ENCODE assay signal across 18 cellular contexts in genomic region chr1:147895123-147895522, GRCh38. TPM values are rescaled to one million over a fixed set of nuclear protein-coding genes. Genes with fewer than 3 reads are reported as not detected.
DNase-seq lines count a peak whose midpoint lies in the region; ATAC-seq and TF ChIP-seq lines count a peak whose summit lies in the region.
"Had no signal": no experiment of that assay in that cellular context is flagged by ENCODE, and none has a peak within 500 bp of the region (broad histone marks: within the 10 kb centered on the region; RNA-seq: fewer than 3 reads in every experiment).

No MANE protein-coding gene starts in this region.

- CTCF ChIA-PET in MCF 10A (lab: Yijun Ruan, JAX), result interaction anchor here (0.7 to 2.8 kb wide), 9 partner anchors 14 to 401 kb away, joined by 3 to 25 read pairs (median 4); no protein-coding TSS in a partner anchor
- CTCF ChIA-PET in mammary epithelial cell (lab: Charles Lee; ENCODE audit: low non-redundant PET), result no interaction called here
- CTCF ChIA-PET in PC-3 (lab: Charles Lee), result interaction anchor here (0.8 kb wide), 1 partner anchor 253 kb away, joined by 3 read pairs; no protein-coding TSS in a partner anchor

- intact Hi-C loops in MCF 10A (cut with micrococcal nuclease), result no loop called here
- intact Hi-C loops in mammary epithelial cell (cut with micrococcal nuclease), result no loop called here
- intact Hi-C loops in PC-3 (cut with micrococcal nuclease), result loop anchor here (10.0 kb wide), 1 partner anchor 620 kb away; no protein-coding TSS in a partner anchor

- H3K79me2 ChIP-seq in mammary epithelial cell (ENCODE audit: insufficient read depth, low read length), result no peaks in the 10 kb centered on the region
- H3K79me2 ChIP-seq in PC-3 (ENCODE audit: low read length), result no peaks in the 10 kb centered on the region

- H3K36me3 Mint-ChIP-seq in MCF 10A (ENCODE audit: insufficient read depth, unreplicated experiment) (no peaks in the 10 kb centered on the region), type B pancreatic cell (no peaks in the 10 kb centered on the region)
- H3K36me3 Mint-ChIP-seq: CD4-positive, CD25-positive, alpha-beta regulatory T cell had no signal

- H3K9me3 ChIP-seq in mammary epithelial cell (replicated peaks; ENCODE audit: insufficient read depth, low read length) (no peaks in the 10 kb centered on the region), PC-3 (ENCODE audit: low read length) (no peaks in the 10 kb centered on the region)
- H3K9me3 ChIP-seq in effector memory CD4-positive, alpha-beta T cell (ENCODE audit: control insufficient read depth, low read length), result no peaks in the 10 kb centered on the region
- H3K9me3 ChIP-seq: BLaER1 treated with 17β-estradiol and CSF1 and Interleukin-3, amounts not matched to agents 10 nM and 100 nM had no signal

- H3K4me3 Mint-ChIP-seq in MCF 10A (ENCODE audit: unreplicated experiment), result no peak overlapping the region
- H3K4me3 Mint-ChIP-seq in type B pancreatic cell, result no peak overlapping the region
- H3K4me3 Mint-ChIP-seq: CD4-positive, CD25-positive, alpha-beta regulatory T cell; H9 had no signal

- H4K20me1 ChIP-seq in mammary epithelial cell (ENCODE audit: insufficient read depth, low read length) (no peaks in the 10 kb centered on the region), PC-3 (ENCODE audit: low read length) (no peaks in the 10 kb centered on the region)
- H4K20me1 ChIP-seq: BLaER1 treated with 17β-estradiol and CSF1 and Interleukin-3, amounts not matched to agents 10 nM and 100 nM had no signal

- no peaks in the 10 kb centered on the region for H3F3A ChIP-seq in PC-3 (ENCODE audit: low read length, unreplicated experiment)

- H3K4me2 ChIP-seq in mammary epithelial cell (ENCODE audit: insufficient read depth, low read depth, low read length) (no peak overlapping the region), PC-3 (ENCODE audit: low read length) (peak overlapping the region; percentile 59)
- H3K4me2 ChIP-seq: BLaER1 treated with 17β-estradiol and CSF1 and Interleukin-3, amounts not matched to agents 10 nM and 100 nM had no signal

- 39% methylated on average over 4 of the region's 4 CpGs for WGBS in mammary epithelial cell (ENCODE audit: low coverage, missing lambda C conversion rate)

- TF ChIP-seq CTCF in MCF 10A (IDR thresholded peaks at IDR 0.05; ENCODE audit: unreplicated experiment), result no peak
- no peak for TF ChIP-seq CTCF in mammary epithelial cell (conservative IDR thresholded peaks at IDR 0.05 in 1 of 2, IDR thresholded peaks at IDR 0.05 in 1 of 2; ENCODE audit: extremely low read depth in 1 of 2, insufficient read depth in 1 of 2, low read depth in 1 of 2, low read length in 2 of 2)
- TF ChIP-seq CTCF in PC-3 (conservative IDR thresholded peaks at IDR 0.05; ENCODE audit: low read depth, low read length), result no peak
- no peak for TF ChIP-seq CTCF in fibroblast of pulmonary artery (IDR thresholded peaks at IDR 0.05; ENCODE audit: low read length, missing control alignments)
- no peak for TF ChIP-seq CTCF in type B pancreatic cell (conservative IDR thresholded peaks at IDR 0.05)

- H3K36me3 ChIP-seq in mammary epithelial cell (ENCODE audit: insufficient read depth, low read length), result no peaks in the 10 kb centered on the region
- no peaks in the 10 kb centered on the region for H3K36me3 ChIP-seq in PC-3 (ENCODE audit: low read depth, low read length)
- H3K36me3 ChIP-seq in effector memory CD4-positive, alpha-beta T cell (ENCODE audit: control insufficient read depth, insufficient read depth, low read length), result no peaks in the 10 kb centered on the region
- H3K36me3 ChIP-seq: BLaER1 treated with 17β-estradiol and CSF1 and Interleukin-3, amounts not matched to agents 10 nM and 100 nM had no signal

- H3K27me3 ChIP-seq in mammary epithelial cell (ENCODE audit: insufficient read depth, low read length), result no peaks in the 10 kb centered on the region
- no peaks in the 10 kb centered on the region for H3K27me3 ChIP-seq in PC-3 (ENCODE audit: low read length)
- no peaks in the 10 kb centered on the region for H3K27me3 ChIP-seq in effector memory CD4-positive, alpha-beta T cell (replicated peaks; ENCODE audit: control insufficient read depth, insufficient read depth, low read length, poor library complexity, severe bottlenecking)
- H3K27me3 ChIP-seq: BLaER1 treated with 17β-estradiol and CSF1 and Interleukin-3, amounts not matched to agents 10 nM and 100 nM had no signal

- in situ Hi-C loops in mammary epithelial cell (cut with MboI; ENCODE audit: low sequenced_read_pairs in 2 of 2), result loop anchor here in 1 of 2 donors (10.0 kb wide), 1 partner anchor 380 kb away; no protein-coding TSS in a partner anchor

- H3K4me1 Mint-ChIP-seq in MCF 10A (ENCODE audit: insufficient read depth, unreplicated experiment), result peaks cover 19% of the 10 kb centered on the region
- H3K4me1 Mint-ChIP-seq in type B pancreatic cell (ENCODE audit: unreplicated experiment), result peaks cover 17% of the 10 kb centered on the region

- no peak overlapping the region for H3K27ac ChIP-seq in mammary epithelial cell (ENCODE audit: insufficient read depth, low read depth, low read length)
- H3K27ac ChIP-seq in PC-3 (ENCODE audit: low read length), result peak overlapping the region; percentile 86
- H3K27ac ChIP-seq in effector memory CD4-positive, alpha-beta T cell (ENCODE audit: insufficient read depth, low read length, poor library complexity, severe bottlenecking), result no peak overlapping the region
- H3K27ac ChIP-seq: BLaER1 treated with 17β-estradiol and CSF1 and Interleukin-3, amounts not matched to agents 10 nM and 100 nM had no signal

- DNase-seq in MCF 10A (ENCODE audit: unreplicated experiment) (peak; percentile 23), mammary epithelial cell (no peak), PC-3 (peak; percentile 96), fibroblast of pulmonary artery (ENCODE audit: low read depth) (peak; percentile 27), type B pancreatic cell (ENCODE audit: extremely low spot score, unreplicated experiment) (no peak), NCI-H526 treated with DMSO at 0.1 percent for 48 hours (lab: John Stamatoyannopoulos, UW) (no peak), NCI-H510A (lab: John Stamatoyannopoulos, UW) (no peak)
- no peak for DNase-seq in effector memory CD4-positive, alpha-beta T cell
- DNase-seq: 8988T; Calu3; CD4-positive, CD25-positive, alpha-beta regulatory T cell; DMS 273 treated with DMSO at 0.1 percent for 48 hours; GOT3; H9 had no signal

- ATAC-seq in PC-3, result peak; percentile 72
- ATAC-seq: GM12878 had no signal

- H3K4me1 ChIP-seq in mammary epithelial cell (ENCODE audit: insufficient read depth, low read length) (peaks cover 11% of the 10 kb centered on the region), PC-3 (ENCODE audit: insufficient read depth, low read length) (peaks cover 28% of the 10 kb centered on the region)
- no peaks in the 10 kb centered on the region for H3K4me1 ChIP-seq in effector memory CD4-positive, alpha-beta T cell (ENCODE audit: control insufficient read depth, insufficient read depth, low read length, poor library complexity, severe bottlenecking)

- H3K4me3 ChIP-seq in mammary epithelial cell (replicated peaks in 1 of 3; ENCODE audit: insufficient read depth in 1 of 3, low read depth in 2 of 3, low read length in 3 of 3), result no peak overlapping the region
- no peak overlapping the region for H3K4me3 ChIP-seq in PC-3 (ENCODE audit: low read length)
- H3K4me3 ChIP-seq in fibroblast of pulmonary artery (replicated peaks; ENCODE audit: low read depth, low read length), result no peak overlapping the region
- no peak overlapping the region for H3K4me3 ChIP-seq in effector memory CD4-positive, alpha-beta T cell (ENCODE audit: insufficient read depth, low read depth, low read length, poor library complexity, severe bottlenecking)
- H3K4me3 ChIP-seq: BLaER1 treated with 17β-estradiol and CSF1 and Interleukin-3, amounts not matched to agents 10 nM and 100 nM; GM12878 had no signal

- POLR2A ChIA-PET in MCF 10A (lab: Yijun Ruan, JAX) (interaction anchor here (0.7 to 1.4 kb wide), 7 partner anchors 11 to 622 kb away, joined by 3 to 8 read pairs (median 3); partner anchors contain the start of gene ACP6), PC-3 (lab: Charles Lee; ENCODE audit: unreplicated experiment) (interaction anchor here (0.5 to 1.2 kb wide), 4 partner anchors 133 to 178 kb away, joined by 3 to 6 read pairs (median 4); no protein-coding TSS in a partner anchor)

- H3K27ac Mint-ChIP-seq in MCF 10A (ENCODE audit: low read depth, unreplicated experiment) (no peak overlapping the region), type B pancreatic cell (peak overlapping the region; percentile 23)
- H3K27ac Mint-ChIP-seq: CD4-positive, CD25-positive, alpha-beta regulatory T cell; H9 had no signal

- no peaks in the 10 kb centered on the region for H3K9me2 ChIP-seq in PC-3 (replicated peaks; ENCODE audit: low read length)

- BruUV-seq in MCF 10A (replicated peaks; lab: Mats Ljungman, UMichigan), result no TSS peak
- no TSS peak for BruUV-seq in mammary epithelial cell (replicated peaks; lab: Mats Ljungman, UMichigan)
- no TSS peak for BruUV-seq in PC-3 (replicated peaks; lab: Mats Ljungman, UMichigan)

- H3K9ac ChIP-seq in mammary epithelial cell (ENCODE audit: insufficient read depth, low read length) (no peak overlapping the region), PC-3 (ENCODE audit: low read length) (peak overlapping the region; percentile 71)
- H3K9ac ChIP-seq: BLaER1 treated with 17β-estradiol and CSF1 and Interleukin-3, amounts not matched to agents 10 nM and 100 nM had no signal

- H2AFZ ChIP-seq in mammary epithelial cell (ENCODE audit: low read depth, low read length) (no peak overlapping the region), PC-3 (ENCODE audit: low read length) (no peak overlapping the region)

- H3K27me3 Mint-ChIP-seq in MCF 10A (ENCODE audit: insufficient read depth, unreplicated experiment), result peaks cover 10% of the 10 kb centered on the region
- peaks cover 4% of the 10 kb centered on the region for H3K27me3 Mint-ChIP-seq in type B pancreatic cell

- dilution Hi-C loops in mammary epithelial cell (cut with HindIII; ENCODE audit: low sequenced_read_pairs), result loop anchor here (25.0 kb wide), 1 partner anchor 383 kb away; no protein-coding TSS in a partner anchor

- H3K9me3 Mint-ChIP-seq in MCF 10A (ENCODE audit: unreplicated experiment) (no peaks in the 10 kb centered on the region), type B pancreatic cell (no peaks in the 10 kb centered on the region)
- H3K9me3 Mint-ChIP-seq: H9 had no signal

RNA-seq across cellular contexts. Expression of gene GJA8, which starts 7.5 kb away (rescaled TPM):
- total RNA-seq in MCF 10A (2022), result not detected in 2 replicates
- total RNA-seq in mammary epithelial cell, result not detected
- not detected for polyA plus RNA-seq in mammary epithelial cell
- not detected for polyA minus RNA-seq in mammary epithelial cell
- not detected in 2 replicates for total RNA-seq in PC-3 (2014; rRNA removed)
- total RNA-seq in type B pancreatic cell (ENCODE audit: low replicate concordance), result not detected in 2 replicates
- total RNA-seq: Calu3; CD4-positive, CD25-positive, alpha-beta regulatory T cell; Daoy; G401; GM12878; H9 had no signal
- polyA plus RNA-seq: CD4-positive, CD25-positive, alpha-beta regulatory T cell; GM12878 had no signal

RNA-seq across cellular contexts. Expression of gene GPR89B, which starts 33.1 kb away (rescaled TPM):
- total RNA-seq in MCF 10A (2022), result 31.9 and 33.6 TPM in 2 replicates
- 10 to 100 TPM; 12.7 to 36.0 TPM for total RNA-seq in mammary epithelial cell
- polyA plus RNA-seq in mammary epithelial cell, result 10.2 TPM
- 39.7 TPM for polyA minus RNA-seq in mammary epithelial cell
- total RNA-seq in PC-3 (2014; rRNA removed), result 17.8 and 23.4 TPM in 2 replicates
- total RNA-seq in type B pancreatic cell (ENCODE audit: low replicate concordance), result 13.8 and 16.5 TPM in 2 replicates

Comparison
In these comparisons a context has a peak if more than half of its experiments do, and no peak if none do; other contexts are left out.
1. DNase-seq: peak in MCF 10A (single experiment), PC-3 (single experiment) and fibroblast of pulmonary artery (single experiment); none in mammary epithelial cell (single experiment), type B pancreatic cell (single experiment), NCI-H526 treated with DMSO at 0.1 percent for 48 hours (single experiment), NCI-H510A (single experiment) and effector memory CD4-positive, alpha-beta T cell (0 of 3).